ENCODE assay signal across 8 cellular contexts in genomic region chr11:18384157-18384641, GRCh38. TPM values are rescaled to one million over a fixed set of nuclear protein-coding genes. Genes with fewer than 3 reads are reported as not detected.
DNase-seq lines count a peak whose midpoint lies in the region; ATAC-seq and TF ChIP-seq lines count a peak whose summit lies in the region.

No MANE protein-coding gene starts in this region.

- H3K27me3 Mint-ChIP-seq in Caco-2 (ENCODE audit: insufficient read depth, unreplicated experiment), result no peaks in the 10 kb centered on the region
- no peaks in the 10 kb centered on the region for H3K27me3 Mint-ChIP-seq in T-cell
- no peaks in the 10 kb centered on the region for H3K27me3 Mint-ChIP-seq in naive thymus-derived CD4-positive, alpha-beta T cell

- H3K36me3 Mint-ChIP-seq in Caco-2 (ENCODE audit: insufficient read depth, unreplicated experiment), result no peaks in the 10 kb centered on the region
- no peaks in the 10 kb centered on the region for H3K36me3 Mint-ChIP-seq in T-cell
- no peaks in the 10 kb centered on the region for H3K36me3 Mint-ChIP-seq in naive thymus-derived CD4-positive, alpha-beta T cell

- ATAC-seq in GM19397 (IDR thresholded peaks at IDR 0.05; ENCODE audit: unreplicated experiment) (peak; percentile 61), HG03460 (IDR thresholded peaks at IDR 0.05; ENCODE audit: unreplicated experiment) (peak; percentile 40), T-cell (replicated peaks in 1 of 4) (peak in 3 of 4 experiments; percentile 41 to 52 (median 51))
- ATAC-seq in naive thymus-derived CD4-positive, alpha-beta T cell, result peak; percentile 17

- H3K4me1 ChIP-seq in Caco-2, result peaks cover 21% of the 10 kb centered on the region
- H3K4me1 ChIP-seq in naive thymus-derived CD4-positive, alpha-beta T cell (ENCODE audit: control insufficient read depth in 2 of 2, insufficient read depth in 2 of 2, low read length in 2 of 2), result peaks cover 20 to 21% of the 10 kb centered on the region in 2 donors

- CTCF ChIA-PET in Caco-2 (lab: Charles Lee), result interaction anchor here (1.2 to 1.9 kb wide), 4 partner anchors 11 to 269 kb away, joined by 3 to 16 read pairs (median 5); partner anchors contain the start of gene LDHA
- CTCF ChIA-PET in T-cell (lab: Charles Lee), result interaction anchor here in 1 of 2 donors (1.4 to 3.5 kb wide), 2 partner anchors 11 to 63 kb away, joined by 10 to 28 read pairs; partner anchors contain the start of genes GTF2H1, HPS5 and LDHA
- CTCF ChIA-PET in naive thymus-derived CD4-positive, alpha-beta T cell (lab: Charles Lee), result interaction anchor here (0.6 to 2.2 kb wide), 3 partner anchors 8 to 245 kb away, joined by 3 to 14 read pairs (median 6); partner anchors contain the start of gene LDHA

- no peak overlapping the region for H3K4me3 ChIP-seq in Caco-2 (ENCODE audit: low read depth, low read length)
- peak overlapping the region; percentile 49 for H3K4me3 ChIP-seq in naive thymus-derived CD4-positive, alpha-beta T cell (ENCODE audit: low read length)

- peak overlapping the region; percentile 90 for H3K27ac Mint-ChIP-seq in Caco-2 (ENCODE audit: unreplicated experiment)
- peak overlapping the region; percentile 97 to 100 for H3K27ac Mint-ChIP-seq in T-cell
- peak overlapping the region; percentile 92 to 100 (median 98) for H3K27ac Mint-ChIP-seq in naive thymus-derived CD4-positive, alpha-beta T cell

- H3K4me1 Mint-ChIP-seq in Caco-2 (ENCODE audit: low read depth, unreplicated experiment), result peaks cover 17% of the 10 kb centered on the region
- H3K4me1 Mint-ChIP-seq in T-cell, result peaks cover 25 to 53% (median 45%) of the 10 kb centered on the region in 3 donors
- H3K4me1 Mint-ChIP-seq in naive thymus-derived CD4-positive, alpha-beta T cell, result peaks cover 30 to 54% (median 45%) of the 10 kb centered on the region in 7 donors

- no TSS peak for BruUV-seq in Caco-2 (replicated peaks; lab: Mats Ljungman, UMichigan)

- H3K27me3 ChIP-seq in Caco-2 (replicated peaks; ENCODE audit: control insufficient read depth, insufficient read depth, low read length), result no peaks in the 10 kb centered on the region
- H3K27me3 ChIP-seq in naive thymus-derived CD4-positive, alpha-beta T cell (ENCODE audit: control insufficient read depth in 2 of 2, insufficient read depth in 2 of 2, low read length in 2 of 2), result no peaks in the 10 kb centered on the region

- intact Hi-C loops in Caco-2 (cut with micrococcal nuclease; ENCODE audit: unreplicated experiment), result loop anchor here (1.0 kb wide), 1 partner anchor 10 kb away; the partner anchor contains the start of gene LDHA
- intact Hi-C loops in naive thymus-derived CD4-positive, alpha-beta T cell (cut with micrococcal nuclease), result loop anchor here in 1 of 2 donors (1.0 to 5.0 kb wide), 2 partner anchors 62 to 203 kb away; partner anchors contain the start of genes GTF2H1, HPS5 and UEVLD

- H3K9me3 Mint-ChIP-seq in Caco-2 (ENCODE audit: unreplicated experiment), result no peaks in the 10 kb centered on the region
- H3K9me3 Mint-ChIP-seq in T-cell, result no peaks in the 10 kb centered on the region
- H3K9me3 Mint-ChIP-seq in naive thymus-derived CD4-positive, alpha-beta T cell, result no peaks in the 10 kb centered on the region

- H3K4me3 Mint-ChIP-seq in Caco-2 (ENCODE audit: unreplicated experiment), result peak overlapping the region; percentile 48
- peak overlapping the region in 2 of 3 donors; percentile 64 to 84 for H3K4me3 Mint-ChIP-seq in T-cell
- H3K4me3 Mint-ChIP-seq in naive thymus-derived CD4-positive, alpha-beta T cell, result peak overlapping the region; percentile 70 to 83 (median 80)

- peak overlapping the region; percentile 98 for H3K27ac ChIP-seq in epithelial cell of prostate
- peak overlapping the region; percentile 85 for H3K27ac ChIP-seq in naive thymus-derived CD4-positive, alpha-beta T cell (ENCODE audit: low read depth, low read length)

- no peaks in the 10 kb centered on the region for H3K9me3 ChIP-seq in Caco-2
- H3K9me3 ChIP-seq in naive thymus-derived CD4-positive, alpha-beta T cell (ENCODE audit: control insufficient read depth in 2 of 3, low read length in 3 of 3), result no peaks in the 10 kb centered on the region

- POLR2A ChIA-PET in Caco-2 (lab: Charles Lee), result interaction anchor here (0.6 to 2.4 kb wide), 4 partner anchors 11 to 1117 kb away, joined by 3 to 57 read pairs (median 8); partner anchors contain the start of genes LDHA and TSG101
- POLR2A ChIA-PET in T-cell (lab: Charles Lee), result interaction anchor here (0.6 to 3.0 kb wide), 3 partner anchors 10 to 16 kb away, joined by 3 to 52 read pairs (median 24); partner anchors contain the start of gene LDHA (in 2 of the 2)
- POLR2A ChIA-PET in naive thymus-derived CD4-positive, alpha-beta T cell (lab: Charles Lee), result interaction anchor here (0.8 to 4.9 kb wide), 9 partner anchors 11 to 142 kb away, joined by 3 to 123 read pairs (median 5); partner anchors contain the start of genes GTF2H1, HPS5, LDHA and TSG101

- H3K36me3 ChIP-seq in Caco-2 (ENCODE audit: control insufficient read depth, insufficient read depth, low read length), result no peaks in the 10 kb centered on the region
- H3K36me3 ChIP-seq in naive thymus-derived CD4-positive, alpha-beta T cell (ENCODE audit: control insufficient read depth in 2 of 3, insufficient read depth in 3 of 3, low read length in 3 of 3), result no peaks in the 10 kb centered on the region

- DNase-seq in Caco-2 (peak; percentile 71 to 82), T-cell (peak in 1 of 34 experiments; percentile 8), epithelial cell of prostate (ENCODE audit: low read depth, low spot score) (no peak), NCI-H446 treated with DMSO at 0.1 percent for 48 hours (lab: John Stamatoyannopoulos, UW) (no peak), NCI-H2107 treated with DMSO at 0.1 percent for 48 hours (lab: John Stamatoyannopoulos, UW; ENCODE audit: unreplicated experiment) (no peak)
- DNase-seq in naive thymus-derived CD4-positive, alpha-beta T cell, result peak in 4 of 9 donors; percentile 10 to 22 (median 14)

- TF ChIP-seq CTCF in Caco-2 (IDR thresholded peaks at IDR 0.05; ENCODE audit: insufficient read depth in 1 of 2, low read depth in 1 of 2, low read length in 1 of 2, severe bottlenecking in 1 of 2, unreplicated experiment in 1 of 2), result peak in 1 of 2 experiments; percentile 14

RNA-seq across cellular contexts. Expression of gene LDHA, which starts 10.2 kb away (rescaled TPM):
- 396 and 507 TPM in 2 replicates for total RNA-seq in Caco-2 (2022)
- 100 to 1,000 TPM; 130 to 323 (median 161) TPM for total RNA-seq in T-cell
- 1,000 to 10,000 TPM in 1 of 5 experiments, 100 to 1,000 TPM in 2, 10 to 100 TPM in 2; 89.5 to 1,229 (median 211) TPM for total RNA-seq in naive thymus-derived CD4-positive, alpha-beta T cell
- 100 to 1,000 TPM; 321 to 353 TPM for polyA plus RNA-seq in naive thymus-derived CD4-positive, alpha-beta T cell

RNA-seq across cellular contexts. Expression of gene LDHC, which starts 27.9 kb away (rescaled TPM):
- not detected in 2 replicates for total RNA-seq in Caco-2 (2022)
- total RNA-seq in T-cell, result under 1 TPM in 1 of 5 donors, not detected in 4; 0.82 TPM
- total RNA-seq in naive thymus-derived CD4-positive, alpha-beta T cell, result not detected
- 1 to 10 TPM in 1 of 2 donors, not detected in 1; 3.6 TPM for polyA plus RNA-seq in naive thymus-derived CD4-positive, alpha-beta T cell

Comparison
In these comparisons a context has a peak if more than half of its experiments do, and no peak if none do; other contexts are left out.
1. DNase-seq: peak in Caco-2 (2 of 2); none in epithelial cell of prostate (single experiment), NCI-H446 treated with DMSO at 0.1 percent for 48 hours (single experiment) and NCI-H2107 treated with DMSO at 0.1 percent for 48 hours (single experiment).
2. Peak in every context shown above with its lines, with median percentiles within 50 percentile points of each other: H3K27ac Mint-ChIP-seq, H3K4me3 Mint-ChIP-seq and ATAC-seq.